1 cellular context compared by ENCODE assay signal in the genomic region with DNA sequence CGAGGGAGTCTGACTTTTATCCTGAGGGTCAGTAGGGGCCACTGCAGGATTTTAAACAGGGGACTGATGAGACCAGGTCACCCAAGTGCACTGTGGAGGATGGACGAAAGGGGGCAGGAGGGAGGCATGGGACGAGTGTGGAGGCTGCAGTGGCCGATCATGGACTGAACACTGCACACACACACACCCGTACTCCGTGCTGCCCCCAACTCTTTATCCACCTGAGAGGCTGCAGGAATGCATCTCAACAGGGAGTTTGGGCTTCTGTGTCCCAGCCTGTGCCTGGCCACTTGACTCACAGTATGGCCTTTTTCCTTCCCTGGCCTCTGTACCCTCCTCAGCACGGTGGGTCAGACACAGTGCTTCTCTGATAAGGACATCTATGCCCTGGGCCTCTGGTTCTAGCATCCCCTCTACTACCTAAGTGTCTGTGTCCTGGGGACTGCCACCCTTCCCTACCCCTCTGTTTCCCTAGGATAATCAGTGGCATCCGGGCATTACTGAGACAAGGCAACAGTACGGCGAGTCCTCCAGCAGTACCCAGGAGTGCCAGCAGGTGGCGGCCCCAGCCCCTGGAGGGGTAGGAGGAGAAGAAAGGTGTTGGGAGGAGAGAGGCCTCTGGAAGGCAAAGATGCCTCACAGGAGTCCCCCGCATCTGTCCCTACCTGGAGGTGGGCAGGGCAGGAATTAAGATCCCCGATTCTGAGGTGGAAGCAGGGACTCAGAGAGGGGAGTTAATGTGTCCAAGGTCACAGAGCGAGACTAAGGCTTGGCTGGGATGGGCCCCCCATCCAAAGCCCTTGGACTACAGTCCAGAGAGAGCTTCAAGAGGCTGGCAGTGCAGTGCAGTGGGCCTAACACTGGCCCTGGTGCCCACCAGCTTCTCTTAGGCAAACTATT.
TF ChIP-seq lines count a peak whose summit lies in the region.

No MANE protein-coding gene starts in this region.

TF ChIP-seq in K562, 482 proteins besides CTCF, POLR2A, EP300 and RAD21 (continued from another document and continues in another):
- TF ChIP-seq ZNF165 (CRISPR knock-in tag; IDR thresholded peaks at IDR 0.05; ENCODE audit: borderline replicate concordance): no peak
- TF ChIP-seq IFI16 (CRISPR knock-in tag; IDR thresholded peaks at IDR 0.05): no peak
- TF ChIP-seq ESRRA (IDR thresholded peaks at IDR 0.05; ENCODE audit: borderline replicate concordance, low read depth): peak; percentile 56
- TF ChIP-seq, protein P1, sequence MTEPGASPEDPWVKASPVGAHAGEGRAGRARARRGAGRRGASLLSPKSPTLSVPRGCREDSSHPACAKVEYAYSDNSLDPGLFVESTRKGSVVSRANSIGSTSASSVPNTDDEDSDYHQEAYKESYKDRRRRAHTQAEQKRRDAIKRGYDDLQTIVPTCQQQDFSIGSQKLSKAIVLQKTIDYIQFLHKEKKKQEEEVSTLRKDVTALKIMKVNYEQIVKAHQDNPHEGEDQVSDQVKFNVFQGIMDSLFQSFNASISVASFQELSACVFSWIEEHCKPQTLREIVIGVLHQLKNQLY (CRISPR knock-in tag; conservative IDR thresholded peaks at IDR 0.05): no peak
- no peak for TF ChIP-seq ZNF282 (CRISPR knock-in tag; IDR thresholded peaks at IDR 0.05)
- TF ChIP-seq, protein P2, sequence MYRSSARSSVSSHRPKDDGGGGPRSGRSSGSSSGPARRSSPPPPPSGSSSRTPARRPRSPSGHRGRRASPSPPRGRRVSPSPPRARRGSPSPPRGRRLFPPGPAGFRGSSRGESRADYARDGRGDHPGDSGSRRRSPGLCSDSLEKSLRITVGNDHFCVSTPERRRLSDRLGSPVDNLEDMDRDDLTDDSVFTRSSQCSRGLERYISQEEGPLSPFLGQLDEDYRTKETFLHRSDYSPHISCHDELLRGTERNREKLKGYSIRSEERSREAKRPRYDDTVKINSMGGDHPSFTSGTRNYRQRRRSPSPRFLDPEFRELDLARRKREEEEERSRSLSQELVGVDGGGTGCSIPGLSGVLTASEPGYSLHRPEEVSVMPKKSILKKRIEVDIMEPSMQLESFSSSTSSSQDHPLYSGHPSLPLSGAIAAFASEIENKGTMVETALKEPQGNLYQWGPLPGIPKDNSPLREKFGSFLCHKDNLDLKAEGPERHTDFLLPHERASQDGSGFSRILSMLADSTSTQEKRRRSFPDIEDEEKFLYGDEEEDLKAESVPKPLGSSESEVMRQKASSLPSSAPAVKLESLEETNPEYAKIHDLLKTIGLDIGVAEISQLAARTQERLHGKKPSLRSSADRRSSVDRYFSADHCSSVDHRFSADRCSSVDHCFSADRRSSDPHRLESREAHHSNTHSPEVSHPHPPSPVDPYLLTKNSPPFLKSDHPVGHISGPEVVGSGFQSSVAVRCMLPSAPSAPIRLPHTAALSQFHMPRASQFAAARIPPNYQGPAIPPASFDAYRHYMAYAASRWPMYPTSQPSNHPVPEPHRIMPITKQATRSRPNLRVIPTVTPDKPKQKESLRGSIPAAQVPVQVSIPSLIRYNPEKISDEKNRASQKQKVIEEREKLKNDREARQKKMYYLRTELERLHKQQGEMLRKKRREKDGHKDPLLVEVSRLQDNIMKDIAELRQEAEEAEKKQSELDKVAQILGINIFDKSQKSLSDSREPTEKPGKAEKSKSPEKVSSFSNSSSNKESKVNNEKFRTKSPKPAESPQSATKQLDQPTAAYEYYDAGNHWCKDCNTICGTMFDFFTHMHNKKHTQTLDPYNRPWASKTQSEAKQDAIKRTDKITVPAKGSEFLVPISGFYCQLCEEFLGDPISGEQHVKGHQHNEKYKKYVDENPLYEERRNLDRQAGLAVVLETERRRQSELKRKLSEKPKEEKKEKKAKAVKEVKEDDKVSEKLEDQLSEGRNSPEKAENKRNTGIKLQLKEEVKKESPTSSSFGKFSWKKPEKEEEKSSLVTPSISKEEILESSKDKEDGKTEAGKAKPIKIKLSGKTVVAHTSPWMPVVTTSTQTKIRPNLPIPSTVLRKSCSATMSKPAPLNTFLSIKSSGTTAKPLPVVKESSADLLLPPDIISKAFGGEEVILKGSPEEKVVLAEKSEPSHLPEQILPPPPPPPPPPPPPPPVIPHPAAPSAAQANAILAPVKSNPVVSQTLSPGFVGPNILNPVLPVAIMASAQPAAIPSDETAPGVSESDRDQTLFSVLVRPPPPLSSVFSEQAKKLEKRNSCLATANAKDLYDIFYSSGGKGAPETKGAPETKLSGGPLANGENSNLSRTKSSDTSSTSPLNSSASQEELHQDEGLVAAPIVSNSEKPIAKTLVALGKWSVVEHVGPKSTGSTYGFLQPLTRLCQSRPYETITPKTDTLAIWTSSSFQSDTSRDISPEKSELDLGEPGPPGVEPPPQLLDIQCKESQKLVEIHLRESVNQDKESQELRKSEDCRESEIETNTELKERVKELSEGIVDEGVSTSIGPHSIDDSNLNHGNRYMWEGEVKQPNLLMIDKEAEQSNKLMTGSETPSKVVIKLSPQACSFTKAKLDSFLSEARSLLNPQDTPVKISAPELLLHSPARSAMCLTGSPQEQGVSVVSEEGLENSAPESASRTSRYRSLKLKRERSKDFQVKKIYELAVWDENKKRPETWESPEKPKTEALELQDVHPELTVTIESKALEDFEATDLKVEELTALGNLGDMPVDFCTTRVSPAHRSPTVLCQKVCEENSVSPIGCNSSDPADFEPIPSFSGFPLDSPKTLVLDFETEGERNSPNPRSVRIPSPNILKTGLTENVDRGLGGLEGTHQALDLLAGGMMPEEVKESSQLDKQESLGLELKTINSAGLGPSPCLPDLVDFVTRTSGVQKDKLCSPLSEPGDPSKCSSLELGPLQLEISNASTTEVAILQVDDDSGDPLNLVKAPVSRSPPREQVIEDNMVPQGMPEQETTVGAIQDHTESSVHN (IDR thresholded peaks at IDR 0.05; ENCODE audit: borderline replicate concordance in 1 of 2, low read depth in 1 of 2): no peak
- no peak for TF ChIP-seq KAT8 (IDR thresholded peaks at IDR 0.05; ENCODE audit: low read depth)
- no peak for TF ChIP-seq ZFX (CRISPR knock-in tag; IDR thresholded peaks at IDR 0.05)
- TF ChIP-seq NRF1 (conservative IDR thresholded peaks at IDR 0.05 in 1 of 2, IDR thresholded peaks at IDR 0.05 in 1 of 2): 0 out of 4 replicates have a peak, but pooled peaks have one; percentile 13 to 14
- no peak for TF ChIP-seq PTTG1 (tag; IDR thresholded peaks at IDR 0.05; ENCODE audit: low read depth)
- TF ChIP-seq ASH1L (IDR thresholded peaks at IDR 0.05; ENCODE audit: borderline replicate concordance, low read depth, partially characterized antibody): no peak
- no peak for TF ChIP-seq DACH1 (IDR thresholded peaks at IDR 0.05; ENCODE audit: partially characterized antibody)
- no peak for TF ChIP-seq ZNF717 (CRISPR knock-in tag; IDR thresholded peaks at IDR 0.05)
- no peak for TF ChIP-seq ZNF589 (CRISPR knock-in tag; IDR thresholded peaks at IDR 0.05; ENCODE audit: low read depth)
- TF ChIP-seq, protein P3, sequence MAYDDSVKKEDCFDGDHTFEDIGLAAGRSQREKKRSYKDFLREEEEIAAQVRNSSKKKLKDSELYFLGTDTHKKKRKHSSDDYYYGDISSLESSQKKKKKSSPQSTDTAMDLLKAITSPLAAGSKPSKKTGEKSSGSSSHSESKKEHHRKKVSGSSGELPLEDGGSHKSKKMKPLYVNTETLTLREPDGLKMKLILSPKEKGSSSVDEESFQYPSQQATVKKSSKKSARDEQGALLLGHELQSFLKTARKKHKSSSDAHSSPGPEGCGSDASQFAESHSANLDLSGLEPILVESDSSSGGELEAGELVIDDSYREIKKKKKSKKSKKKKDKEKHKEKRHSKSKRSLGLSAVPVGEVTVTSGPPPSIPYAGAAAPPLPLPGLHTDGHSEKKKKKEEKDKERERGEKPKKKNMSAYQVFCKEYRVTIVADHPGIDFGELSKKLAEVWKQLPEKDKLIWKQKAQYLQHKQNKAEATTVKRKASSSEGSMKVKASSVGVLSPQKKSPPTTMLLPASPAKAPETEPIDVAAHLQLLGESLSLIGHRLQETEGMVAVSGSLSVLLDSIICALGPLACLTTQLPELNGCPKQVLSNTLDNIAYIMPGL (CRISPR knock-in tag; IDR thresholded peaks at IDR 0.05): no peak
- peak; percentile 30; the same call in 1 of the 2 replicates for TF ChIP-seq JUND (IDR thresholded peaks at IDR 0.05; ENCODE audit: borderline replicate concordance, low read depth, low read length)
- no peak; the same call in 1 of the 3 replicates for TF ChIP-seq JUND (tag; IDR thresholded peaks at IDR 0.05; ENCODE audit: borderline replicate concordance, low read depth, low read length)
- no peak for TF ChIP-seq ELF2 (CRISPR knock-in tag; IDR thresholded peaks at IDR 0.05)
- TF ChIP-seq CBFA2T2 (conservative IDR thresholded peaks at IDR 0.05): no peak
- TF ChIP-seq PRMT5 (CRISPR knock-in tag; IDR thresholded peaks at IDR 0.05): no peak
- TF ChIP-seq CBX3 (IDR thresholded peaks at IDR 0.05; ENCODE audit: borderline replicate concordance in 1 of 2, low read length in 2 of 2): 0 out of 3 replicates have a peak, but pooled peaks of 1 of the 2 experiments have one; percentile 18
- peak; percentile 66 for TF ChIP-seq MTA3 (IDR thresholded peaks at IDR 0.05; ENCODE audit: borderline replicate concordance)
- TF ChIP-seq, protein P4, sequence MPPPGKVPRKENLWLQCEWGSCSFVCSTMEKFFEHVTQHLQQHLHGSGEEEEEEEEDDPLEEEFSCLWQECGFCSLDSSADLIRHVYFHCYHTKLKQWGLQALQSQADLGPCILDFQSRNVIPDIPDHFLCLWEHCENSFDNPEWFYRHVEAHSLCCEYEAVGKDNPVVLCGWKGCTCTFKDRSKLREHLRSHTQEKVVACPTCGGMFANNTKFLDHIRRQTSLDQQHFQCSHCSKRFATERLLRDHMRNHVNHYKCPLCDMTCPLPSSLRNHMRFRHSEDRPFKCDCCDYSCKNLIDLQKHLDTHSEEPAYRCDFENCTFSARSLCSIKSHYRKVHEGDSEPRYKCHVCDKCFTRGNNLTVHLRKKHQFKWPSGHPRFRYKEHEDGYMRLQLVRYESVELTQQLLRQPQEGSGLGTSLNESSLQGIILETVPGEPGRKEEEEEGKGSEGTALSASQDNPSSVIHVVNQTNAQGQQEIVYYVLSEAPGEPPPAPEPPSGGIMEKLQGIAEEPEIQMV (tag; conservative IDR thresholded peaks at IDR 0.05; ENCODE audit: low read depth): no peak
- TF ChIP-seq CREB1 (IDR thresholded peaks at IDR 0.05): peak; percentile 27; the same call in 1 of the 2 replicates
- TF ChIP-seq CREB1 (CRISPR knock-in tag; IDR thresholded peaks at IDR 0.05): 0 out of 2 replicates have a peak, but pooled peaks have one; percentile 21
- no peak for TF ChIP-seq POLR2AphosphoS5 (IDR thresholded peaks at IDR 0.05; ENCODE audit: control insufficient read depth, insufficient read depth, low read depth, low read length)
- TF ChIP-seq SAFB (IDR thresholded peaks at IDR 0.05; ENCODE audit: borderline replicate concordance, low read depth, low read length): no peak
- no peak for TF ChIP-seq DIDO1 (tag; IDR thresholded peaks at IDR 0.05; ENCODE audit: low read depth)
- no peak for TF ChIP-seq SRSF1 (IDR thresholded peaks at IDR 0.05; ENCODE audit: low read depth, low read length)
- TF ChIP-seq, protein P5, sequence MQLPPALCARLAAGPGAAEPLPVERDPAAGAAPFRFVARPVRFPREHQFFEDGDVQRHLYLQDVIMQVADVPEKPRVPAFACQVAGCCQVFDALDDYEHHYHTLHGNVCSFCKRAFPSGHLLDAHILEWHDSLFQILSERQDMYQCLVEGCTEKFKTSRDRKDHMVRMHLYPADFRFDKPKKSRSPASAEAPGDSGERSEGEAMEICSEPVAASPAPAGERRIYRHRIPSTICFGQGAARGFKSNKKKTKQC (CRISPR knock-in tag; IDR thresholded peaks at IDR 0.05): no peak
- no peak for TF ChIP-seq ZNF224 (CRISPR knock-in tag; IDR thresholded peaks at IDR 0.05)
- TF ChIP-seq KLF16 (IDR thresholded peaks at IDR 0.05): 0 out of 2 replicates have a peak, but pooled peaks have one; percentile 37
- TF ChIP-seq ETS2 (tag; IDR thresholded peaks at IDR 0.05; ENCODE audit: borderline replicate concordance, poor library complexity, severe bottlenecking): no peak
- no peak for TF ChIP-seq GATAD2B (IDR thresholded peaks at IDR 0.05; ENCODE audit: borderline replicate concordance)
- no peak for TF ChIP-seq TGIF2 (CRISPR knock-in tag; IDR thresholded peaks at IDR 0.05)
- TF ChIP-seq BACH1 (tag; IDR thresholded peaks at IDR 0.05): no peak
- TF ChIP-seq HSF4 (CRISPR knock-in tag; IDR thresholded peaks at IDR 0.05; ENCODE audit: borderline replicate concordance): no peak
- no peak for TF ChIP-seq ZC3H11A (IDR thresholded peaks at IDR 0.05; ENCODE audit: low read depth, low read length)
- TF ChIP-seq, protein P6, sequence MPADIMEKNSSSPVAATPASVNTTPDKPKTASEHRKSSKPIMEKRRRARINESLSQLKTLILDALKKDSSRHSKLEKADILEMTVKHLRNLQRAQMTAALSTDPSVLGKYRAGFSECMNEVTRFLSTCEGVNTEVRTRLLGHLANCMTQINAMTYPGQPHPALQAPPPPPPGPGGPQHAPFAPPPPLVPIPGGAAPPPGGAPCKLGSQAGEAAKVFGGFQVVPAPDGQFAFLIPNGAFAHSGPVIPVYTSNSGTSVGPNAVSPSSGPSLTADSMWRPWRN (IDR thresholded peaks at IDR 0.05; ENCODE audit: low read depth): no peak
- no peak for TF ChIP-seq CHD4 (IDR thresholded peaks at IDR 0.05; ENCODE audit: insufficient read depth, insufficient replicate concordance, low read depth, low read length, poor library complexity, severe bottlenecking)
- no peak for TF ChIP-seq E2F3 (CRISPR knock-in tag; IDR thresholded peaks at IDR 0.05)
- TF ChIP-seq ZNF444 (CRISPR knock-in tag; IDR thresholded peaks at IDR 0.05): no peak
- no peak for TF ChIP-seq NFYB (IDR thresholded peaks at IDR 0.05; ENCODE audit: extremely low read depth, insufficient read length)
- no peak for TF ChIP-seq PURB (CRISPR knock-in tag; IDR thresholded peaks at IDR 0.05; ENCODE audit: low read depth)
- TF ChIP-seq, protein P7, sequence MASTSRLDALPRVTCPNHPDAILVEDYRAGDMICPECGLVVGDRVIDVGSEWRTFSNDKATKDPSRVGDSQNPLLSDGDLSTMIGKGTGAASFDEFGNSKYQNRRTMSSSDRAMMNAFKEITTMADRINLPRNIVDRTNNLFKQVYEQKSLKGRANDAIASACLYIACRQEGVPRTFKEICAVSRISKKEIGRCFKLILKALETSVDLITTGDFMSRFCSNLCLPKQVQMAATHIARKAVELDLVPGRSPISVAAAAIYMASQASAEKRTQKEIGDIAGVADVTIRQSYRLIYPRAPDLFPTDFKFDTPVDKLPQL (IDR thresholded peaks at IDR 0.05; ENCODE audit: extremely low read depth, insufficient read length): no peak
- no peak for TF ChIP-seq ETV6 (IDR thresholded peaks at IDR 0.05; ENCODE audit: borderline replicate concordance in 1 of 2, low read depth in 2 of 2, low read length in 1 of 2)
- TF ChIP-seq ETV6 (CRISPR knock-in tag; IDR thresholded peaks at IDR 0.05; ENCODE audit: borderline replicate concordance): no peak
- TF ChIP-seq SMARCE1 (IDR thresholded peaks at IDR 0.05): no peak
- no peak for TF ChIP-seq BCOR (IDR thresholded peaks at IDR 0.05)
- 0 out of 2 replicates have a peak, but pooled peaks have one; percentile 18 for TF ChIP-seq FOSL1 (tag; conservative IDR thresholded peaks at IDR 0.05)
- no peak for TF ChIP-seq TAF9B (IDR thresholded peaks at IDR 0.05; ENCODE audit: partially characterized antibody)
- TF ChIP-seq FOXJ2 (tag; IDR thresholded peaks at IDR 0.05): no peak
- no peak for TF ChIP-seq RBM22 (IDR thresholded peaks at IDR 0.05; ENCODE audit: low read depth, low read length, poor library complexity, severe bottlenecking)
- TF ChIP-seq SNRNP70 (optimal IDR thresholded peaks at IDR 0.05; ENCODE audit: low read depth, low read length): no peak
